8 cellular contexts compared by ENCODE assay signal in genomic region chr1:213015099-213016050, GRCh38. TPM values are rescaled to one million over a fixed set of nuclear protein-coding genes. Genes with fewer than 3 reads are reported as not detected.
DNase-seq lines count a peak whose midpoint lies in the region; ATAC-seq and TF ChIP-seq lines count a peak whose summit lies in the region.

ANGEL2 (minus strand) TSS chr1:213015867; CDS start chr1:213015671, 196 bp downstream.

- no peaks in the 10 kb centered on the region for H3K9me2 ChIP-seq in PC-9 (ENCODE audit: insufficient read depth)

- TF ChIP-seq CTCF in PC-9 (conservative IDR thresholded peaks at IDR 0.05) (no peak), epithelial cell of proximal tubule (conservative IDR thresholded peaks at IDR 0.05; ENCODE audit: low read depth, low read length) (no peak)

- H3K4me2 ChIP-seq in PC-9: peak within 1 kb of the TSS; percentile 92

- BruUV-seq in PC-9 (replicated peaks; lab: Mats Ljungman, UMichigan): TSS peak; percentile 99

- H3K9me3 ChIP-seq in PC-9 (ENCODE audit: insufficient read depth, low read depth): no peaks in the 10 kb centered on the region

- 0 out of 2 replicates have a peak, but pooled peaks cover 15% of the 10 kb centered on the region for H3K36me3 ChIP-seq in PC-9 (ENCODE audit: low read depth)

- H3K27me3 ChIP-seq in PC-9 (ENCODE audit: insufficient read depth, low read depth): no peaks in the 10 kb centered on the region

- H3K4me1 ChIP-seq in PC-9 (replicated peaks; ENCODE audit: insufficient read depth): peaks cover 15% of the 10 kb centered on the region; the same call in 1 of the 2 replicates

- H3K4me3 ChIP-seq in Jurkat, Clone E6-1 (ENCODE audit: low read length): peak within 1 kb of the TSS; percentile 79
- H3K4me3 ChIP-seq in PC-9 (peak within 1 kb of the TSS; percentile 81), epithelial cell of proximal tubule (ENCODE audit: low read depth, low read length) (peak within 1 kb of the TSS; percentile 89)

- peaks cover 33% of the 10 kb centered on the region for H3K79me2 ChIP-seq in PC-9 (ENCODE audit: low read depth)

- POLR2A ChIA-PET in PC-9 (lab: Charles Lee; ENCODE audit: unreplicated experiment): interaction anchor here (0.5 kb wide), 1 partner anchor 215 kb away, joined by 4 read pairs; no protein-coding TSS in a partner anchor

- no peaks in the 10 kb centered on the region for H3F3A ChIP-seq in PC-9 (ENCODE audit: insufficient read depth, low read depth)

- intact Hi-C loops in PC-9 (cut with micrococcal nuclease; ENCODE audit: unreplicated experiment): loop anchor here (1.0 to 5.0 kb wide), 2 partner anchors 36 to 1297 kb away; partner anchors contain the start of gene RPS6KC1

- DNase-seq in DMS153 (lab: John Stamatoyannopoulos, UW) (peak; percentile 98), PC-9 (peak; percentile 90 to 91), epithelial cell of proximal tubule (ENCODE audit: low read depth) (peak; percentile 80), mucosa of gallbladder (ENCODE audit: low spot score) (peak; percentile 97)
- peak; percentile 98 for DNase-seq in Jurkat, Clone E6-1 (ENCODE audit: low read depth, low spot score)
- DNase-seq in activated T-cell treated with anti-CD3 and anti-CD28 coated beads, Interleukin-2, amount 50 U/mL, for 1 hour: peak; percentile 90
- DNase-seq in stimulated activated CD8-positive, alpha-beta memory T cell treated with anti-CD3 and anti-CD28 coated beads, Interleukin-4, amount 100 ng/mL, for 4 hours (ENCODE audit: low read depth in 2 of 2, low spot score in 1 of 2): peak; percentile 83 to 92

- ATAC-seq in GM21619 (IDR thresholded peaks at IDR 0.05; ENCODE audit: unreplicated experiment): peak; percentile 95

- H4K20me1 ChIP-seq in PC-9 (ENCODE audit: insufficient read depth): no peaks in the 10 kb centered on the region

- peak within 1 kb of the TSS; percentile 92 for H2AFZ ChIP-seq in PC-9

- H3K27ac ChIP-seq in PC-9: peak within 1 kb of the TSS; percentile 65

- CTCF ChIA-PET in PC-9 (lab: Charles Lee): no interaction called here

RNA-seq across cellular contexts. Expression of gene ANGEL2, which starts in this region (rescaled TPM):
- polyA plus RNA-seq in Jurkat, Clone E6-1 (2012; ENCODE audit: insufficient read depth, insufficient read length): 19.6 TPM
- total RNA-seq in PC-9 (2021): 35.4 and 42.6 TPM in 2 replicates
- total RNA-seq in epithelial cell of proximal tubule: 14.8 and 27.4 TPM in 2 replicates
- 30.0 TPM for total RNA-seq in mucosa of gallbladder

Comparison
In these comparisons a context has a peak if more than half of its experiments do, and no peak if none do; other contexts are left out.
1. Peak in every context shown above with its lines: DNase-seq, ATAC-seq, H3K4me3 ChIP-seq and H3K27ac ChIP-seq.